In the genomic region with DNA sequence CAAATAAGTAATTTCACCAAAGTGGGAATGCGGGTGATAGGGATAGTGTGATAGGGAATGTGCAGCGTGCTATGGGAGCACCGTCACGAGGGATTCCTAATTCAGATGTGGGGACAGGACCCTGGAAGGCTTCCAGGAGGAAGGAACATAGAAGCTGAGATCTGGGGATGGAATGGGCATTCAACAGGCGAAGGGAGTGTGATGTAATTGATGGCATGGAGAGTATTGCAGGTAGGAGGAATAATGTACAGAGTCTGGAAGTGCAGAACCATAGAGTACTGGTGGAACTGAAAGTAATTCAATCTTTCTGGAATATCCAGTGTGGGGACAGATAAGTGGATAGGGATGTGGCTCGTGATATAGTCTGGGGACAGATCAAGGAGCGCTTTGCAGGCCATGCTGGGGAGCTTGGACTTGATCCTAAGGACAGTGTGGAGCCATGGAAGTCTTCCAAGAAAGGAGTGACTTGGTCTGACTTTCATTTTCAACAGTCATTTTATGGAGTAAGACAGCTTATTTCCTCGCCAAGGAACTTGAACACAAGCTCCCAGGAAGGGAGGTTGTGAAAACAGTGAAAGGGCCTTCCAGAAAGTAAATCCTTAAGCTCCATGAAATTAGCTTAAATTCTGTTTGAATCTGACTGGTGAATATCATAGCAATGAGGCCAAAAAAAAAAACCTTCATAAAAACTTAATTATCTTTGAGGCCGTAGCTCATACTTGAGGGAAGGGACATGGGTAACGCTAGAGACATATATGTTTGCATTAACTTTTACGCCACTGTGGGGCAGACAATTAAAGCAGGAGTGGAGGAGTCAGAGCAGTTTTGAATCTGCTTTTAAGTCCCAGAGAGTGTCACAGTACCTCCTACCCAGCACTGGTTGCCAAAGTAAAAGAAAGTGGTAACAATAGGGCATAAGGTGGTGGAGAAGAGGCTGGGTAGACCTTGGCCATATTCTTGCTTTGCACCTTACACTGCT, we compare ENCODE assay signal across 2 cellular contexts.
TF ChIP-seq lines count a peak whose summit lies in the region.

No MANE protein-coding gene starts in this region.

TF ChIP-seq in H1, 55 proteins besides CTCF, POLR2A, EP300 and RAD21:
- TF ChIP-seq MAFK (IDR thresholded peaks at IDR 0.05; ENCODE audit: low read depth, low read length) (no peak), GABPA (IDR thresholded peaks at IDR 0.05; ENCODE audit: borderline replicate concordance, insufficient read depth, low read length) (no peak), GTF2F1 (IDR thresholded peaks at IDR 0.05; ENCODE audit: borderline replicate concordance, low read depth, low read length) (no peak), POLR2AphosphoS5 (IDR thresholded peaks at IDR 0.05; ENCODE audit: low read depth, low read length) (no peak)
- TF ChIP-seq, protein P1, sequence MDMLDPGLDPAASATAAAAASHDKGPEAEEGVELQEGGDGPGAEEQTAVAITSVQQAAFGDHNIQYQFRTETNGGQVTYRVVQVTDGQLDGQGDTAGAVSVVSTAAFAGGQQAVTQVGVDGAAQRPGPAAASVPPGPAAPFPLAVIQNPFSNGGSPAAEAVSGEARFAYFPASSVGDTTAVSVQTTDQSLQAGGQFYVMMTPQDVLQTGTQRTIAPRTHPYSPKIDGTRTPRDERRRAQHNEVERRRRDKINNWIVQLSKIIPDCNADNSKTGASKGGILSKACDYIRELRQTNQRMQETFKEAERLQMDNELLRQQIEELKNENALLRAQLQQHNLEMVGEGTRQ (IDR thresholded peaks at IDR 0.05; ENCODE audit: low read length) = no peak
- TF ChIP-seq, protein P2, sequence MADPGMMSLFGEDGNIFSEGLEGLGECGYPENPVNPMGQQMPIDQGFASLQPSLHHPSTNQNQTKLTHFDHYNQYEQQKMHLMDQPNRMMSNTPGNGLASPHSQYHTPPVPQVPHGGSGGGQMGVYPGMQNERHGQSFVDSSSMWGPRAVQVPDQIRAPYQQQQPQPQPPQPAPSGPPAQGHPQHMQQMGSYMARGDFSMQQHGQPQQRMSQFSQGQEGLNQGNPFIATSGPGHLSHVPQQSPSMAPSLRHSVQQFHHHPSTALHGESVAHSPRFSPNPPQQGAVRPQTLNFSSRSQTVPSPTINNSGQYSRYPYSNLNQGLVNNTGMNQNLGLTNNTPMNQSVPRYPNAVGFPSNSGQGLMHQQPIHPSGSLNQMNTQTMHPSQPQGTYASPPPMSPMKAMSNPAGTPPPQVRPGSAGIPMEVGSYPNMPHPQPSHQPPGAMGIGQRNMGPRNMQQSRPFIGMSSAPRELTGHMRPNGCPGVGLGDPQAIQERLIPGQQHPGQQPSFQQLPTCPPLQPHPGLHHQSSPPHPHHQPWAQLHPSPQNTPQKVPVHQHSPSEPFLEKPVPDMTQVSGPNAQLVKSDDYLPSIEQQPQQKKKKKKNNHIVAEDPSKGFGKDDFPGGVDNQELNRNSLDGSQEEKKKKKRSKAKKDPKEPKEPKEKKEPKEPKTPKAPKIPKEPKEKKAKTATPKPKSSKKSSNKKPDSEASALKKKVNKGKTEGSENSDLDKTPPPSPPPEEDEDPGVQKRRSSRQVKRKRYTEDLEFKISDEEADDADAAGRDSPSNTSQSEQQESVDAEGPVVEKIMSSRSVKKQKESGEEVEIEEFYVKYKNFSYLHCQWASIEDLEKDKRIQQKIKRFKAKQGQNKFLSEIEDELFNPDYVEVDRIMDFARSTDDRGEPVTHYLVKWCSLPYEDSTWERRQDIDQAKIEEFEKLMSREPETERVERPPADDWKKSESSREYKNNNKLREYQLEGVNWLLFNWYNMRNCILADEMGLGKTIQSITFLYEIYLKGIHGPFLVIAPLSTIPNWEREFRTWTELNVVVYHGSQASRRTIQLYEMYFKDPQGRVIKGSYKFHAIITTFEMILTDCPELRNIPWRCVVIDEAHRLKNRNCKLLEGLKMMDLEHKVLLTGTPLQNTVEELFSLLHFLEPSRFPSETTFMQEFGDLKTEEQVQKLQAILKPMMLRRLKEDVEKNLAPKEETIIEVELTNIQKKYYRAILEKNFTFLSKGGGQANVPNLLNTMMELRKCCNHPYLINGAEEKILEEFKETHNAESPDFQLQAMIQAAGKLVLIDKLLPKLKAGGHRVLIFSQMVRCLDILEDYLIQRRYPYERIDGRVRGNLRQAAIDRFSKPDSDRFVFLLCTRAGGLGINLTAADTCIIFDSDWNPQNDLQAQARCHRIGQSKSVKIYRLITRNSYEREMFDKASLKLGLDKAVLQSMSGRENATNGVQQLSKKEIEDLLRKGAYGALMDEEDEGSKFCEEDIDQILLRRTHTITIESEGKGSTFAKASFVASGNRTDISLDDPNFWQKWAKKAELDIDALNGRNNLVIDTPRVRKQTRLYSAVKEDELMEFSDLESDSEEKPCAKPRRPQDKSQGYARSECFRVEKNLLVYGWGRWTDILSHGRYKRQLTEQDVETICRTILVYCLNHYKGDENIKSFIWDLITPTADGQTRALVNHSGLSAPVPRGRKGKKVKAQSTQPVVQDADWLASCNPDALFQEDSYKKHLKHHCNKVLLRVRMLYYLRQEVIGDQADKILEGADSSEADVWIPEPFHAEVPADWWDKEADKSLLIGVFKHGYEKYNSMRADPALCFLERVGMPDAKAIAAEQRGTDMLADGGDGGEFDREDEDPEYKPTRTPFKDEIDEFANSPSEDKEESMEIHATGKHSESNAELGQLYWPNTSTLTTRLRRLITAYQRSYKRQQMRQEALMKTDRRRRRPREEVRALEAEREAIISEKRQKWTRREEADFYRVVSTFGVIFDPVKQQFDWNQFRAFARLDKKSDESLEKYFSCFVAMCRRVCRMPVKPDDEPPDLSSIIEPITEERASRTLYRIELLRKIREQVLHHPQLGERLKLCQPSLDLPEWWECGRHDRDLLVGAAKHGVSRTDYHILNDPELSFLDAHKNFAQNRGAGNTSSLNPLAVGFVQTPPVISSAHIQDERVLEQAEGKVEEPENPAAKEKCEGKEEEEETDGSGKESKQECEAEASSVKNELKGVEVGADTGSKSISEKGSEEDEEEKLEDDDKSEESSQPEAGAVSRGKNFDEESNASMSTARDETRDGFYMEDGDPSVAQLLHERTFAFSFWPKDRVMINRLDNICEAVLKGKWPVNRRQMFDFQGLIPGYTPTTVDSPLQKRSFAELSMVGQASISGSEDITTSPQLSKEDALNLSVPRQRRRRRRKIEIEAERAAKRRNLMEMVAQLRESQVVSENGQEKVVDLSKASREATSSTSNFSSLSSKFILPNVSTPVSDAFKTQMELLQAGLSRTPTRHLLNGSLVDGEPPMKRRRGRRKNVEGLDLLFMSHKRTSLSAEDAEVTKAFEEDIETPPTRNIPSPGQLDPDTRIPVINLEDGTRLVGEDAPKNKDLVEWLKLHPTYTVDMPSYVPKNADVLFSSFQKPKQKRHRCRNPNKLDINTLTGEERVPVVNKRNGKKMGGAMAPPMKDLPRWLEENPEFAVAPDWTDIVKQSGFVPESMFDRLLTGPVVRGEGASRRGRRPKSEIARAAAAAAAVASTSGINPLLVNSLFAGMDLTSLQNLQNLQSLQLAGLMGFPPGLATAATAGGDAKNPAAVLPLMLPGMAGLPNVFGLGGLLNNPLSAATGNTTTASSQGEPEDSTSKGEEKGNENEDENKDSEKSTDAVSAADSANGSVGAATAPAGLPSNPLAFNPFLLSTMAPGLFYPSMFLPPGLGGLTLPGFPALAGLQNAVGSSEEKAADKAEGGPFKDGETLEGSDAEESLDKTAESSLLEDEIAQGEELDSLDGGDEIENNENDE (IDR thresholded peaks at IDR 0.05; ENCODE audit: insufficient replicate concordance, low read length) = no peak

TF ChIP-seq in HEK293T, 16 proteins besides CTCF, POLR2A, EP300 and RAD21:
- TF ChIP-seq NFRKB (IDR thresholded peaks at IDR 0.05) = no peak
- no peak for TF ChIP-seq BHLHE40 (IDR thresholded peaks at IDR 0.05; ENCODE audit: borderline replicate concordance)
- no peak for TF ChIP-seq HDGF (IDR thresholded peaks at IDR 0.05; ENCODE audit: borderline replicate concordance)
- no peak for TF ChIP-seq L3MBTL2 (conservative IDR thresholded peaks at IDR 0.05)
- no peak for TF ChIP-seq SUZ12 (IDR thresholded peaks at IDR 0.05)
- TF ChIP-seq SP1 (IDR thresholded peaks at IDR 0.05) = no peak
- no peak for TF ChIP-seq TARDBP (IDR thresholded peaks at IDR 0.05)
- no peak for TF ChIP-seq ZNF384 (IDR thresholded peaks at IDR 0.05)
- TF ChIP-seq, protein P3, sequence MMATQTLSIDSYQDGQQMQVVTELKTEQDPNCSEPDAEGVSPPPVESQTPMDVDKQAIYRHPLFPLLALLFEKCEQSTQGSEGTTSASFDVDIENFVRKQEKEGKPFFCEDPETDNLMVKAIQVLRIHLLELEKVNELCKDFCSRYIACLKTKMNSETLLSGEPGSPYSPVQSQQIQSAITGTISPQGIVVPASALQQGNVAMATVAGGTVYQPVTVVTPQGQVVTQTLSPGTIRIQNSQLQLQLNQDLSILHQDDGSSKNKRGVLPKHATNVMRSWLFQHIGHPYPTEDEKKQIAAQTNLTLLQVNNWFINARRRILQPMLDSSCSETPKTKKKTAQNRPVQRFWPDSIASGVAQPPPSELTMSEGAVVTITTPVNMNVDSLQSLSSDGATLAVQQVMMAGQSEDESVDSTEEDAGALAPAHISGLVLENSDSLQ (IDR thresholded peaks at IDR 0.05) = no peak
- TF ChIP-seq LEF1 (IDR thresholded peaks at IDR 0.05; ENCODE audit: borderline replicate concordance) = no peak
- TF ChIP-seq ELF4 (IDR thresholded peaks at IDR 0.05) = no peak
- no peak for TF ChIP-seq CTBP1 (IDR thresholded peaks at IDR 0.05; ENCODE audit: borderline replicate concordance)
- TF ChIP-seq ARNT (IDR thresholded peaks at IDR 0.05) = no peak
- TF ChIP-seq FOXM1 (IDR thresholded peaks at IDR 0.05; ENCODE audit: borderline replicate concordance) = no peak
- no peak for TF ChIP-seq FOXA1 (IDR thresholded peaks at IDR 0.05)
- TF ChIP-seq FOXK2 (IDR thresholded peaks at IDR 0.05) = no peak
TF ChIP-seq in HEK293T: peak in this region for 0.
